In the genomic region with DNA sequence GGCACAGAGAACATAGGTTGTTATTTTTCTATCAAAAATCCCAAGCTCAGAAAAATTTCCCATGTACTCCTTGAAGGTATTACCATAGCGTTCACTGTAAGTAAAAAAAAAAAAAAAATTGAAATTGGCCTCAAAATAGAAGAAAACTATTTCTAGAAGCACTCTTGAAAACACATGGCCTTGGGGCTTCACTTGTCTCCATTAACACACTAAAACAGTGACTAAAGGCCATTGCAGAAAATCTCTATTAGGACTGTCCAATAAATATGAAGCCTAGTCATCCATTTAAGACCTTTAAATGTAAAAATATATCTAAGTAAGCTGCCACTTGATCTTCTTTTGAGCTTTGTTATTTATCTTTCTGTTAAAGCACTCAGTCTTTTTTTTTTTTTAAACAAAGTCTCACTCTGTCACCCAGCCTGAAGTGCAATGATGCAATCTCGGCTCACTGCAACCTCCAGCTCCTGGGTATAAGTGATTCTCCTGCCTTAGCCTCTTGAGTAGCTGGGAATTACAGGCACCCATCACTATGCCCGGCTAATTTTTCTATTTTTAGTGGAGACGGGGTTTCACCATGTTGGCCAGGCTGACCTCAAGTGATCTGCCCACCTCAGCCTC, we compare ENCODE assay signal across 22 cellular contexts. TPM values are rescaled to one million over a fixed set of nuclear protein-coding genes. Genes with fewer than 3 reads are reported as not detected.
"Had no signal": no experiment of that assay in that cellular context is flagged by ENCODE, and none has a peak within 500 bp of the region (broad histone marks: within the 10 kb centered on the region; RNA-seq: fewer than 3 reads in every experiment).

No MANE protein-coding gene starts in this region.

- H3K36me3 Mint-ChIP-seq: activated naive CD4-positive, alpha-beta T cell treated with anti-CD3 and anti-CD28 coated beads, Interleukin-2, amount 10 ng/mL, durations not matched to agents 7 days and 5 days had no signal

- H3K4me1 Mint-ChIP-seq: activated naive CD4-positive, alpha-beta T cell treated with anti-CD3 and anti-CD28 coated beads, Interleukin-2, amount 10 ng/mL, durations not matched to agents 7 days and 5 days had no signal

- DNase-seq: activated CD8-positive, alpha-beta memory T cell treated with anti-CD3 and anti-CD28 coated beads for 24 hours; activated CD8-positive, alpha-beta memory T cell treated with anti-CD3 and anti-CD28 coated beads, Interleukin-2, amount 50 U/mL, for 48 hours; activated effector memory CD4-positive, alpha-beta T cell treated with Interleukin-2 at 50 U/mL for 16 hours; activated naive CD4-positive, alpha-beta T cell treated with anti-CD3 and anti-CD28 coated beads, Interleukin-2, amount 10 ng/mL, durations not matched to agents 7 days and 5 days; activated naive CD8-positive, alpha-beta T cell treated with anti-CD3 and anti-CD28 coated beads, Interleukin-2, amount 50 U/mL, for 24 hours; activated T-cell treated with anti-CD3 and anti-CD28 coated beads, Interleukin-2, amount 50 U/mL, for 48 hours; aorta; effector CD4-positive, alpha-beta T cell; left colon; mammary epithelial cell; occipital lobe; posterior cingulate gyrus; stimulated activated CD4-positive, alpha-beta T cell treated with anti-CD3 and anti-CD28 coated beads, Interleukin-12 subunit alpha, Interleukin-12 subunit beta, amount 100 ng/mL, for 4 hours; stimulated activated CD4-positive, alpha-beta T cell treated with anti-CD3 and anti-CD28 coated beads, Interleukin-1b, Interleukin-23, amount 100 ng/mL, for 48 hours; stimulated activated naive CD4-positive, alpha-beta T cell treated with Interleukin-2 at 50 U/mL for 16 hours; T1000; tibial artery had no signal

- H3K27me3 Mint-ChIP-seq: activated naive CD4-positive, alpha-beta T cell treated with anti-CD3 and anti-CD28 coated beads, Interleukin-2, amount 10 ng/mL, durations not matched to agents 7 days and 5 days had no signal

- H3K27ac ChIP-seq: esophagus muscularis mucosa, tibial artery had no signal

- ATAC-seq: activated CD4-positive, CD25-positive, alpha-beta regulatory T cell treated with anti-CD3 and anti-CD28 coated beads, Interleukin-2, amount 50 U/mL, for 24 hours; activated naive CD8-positive, alpha-beta T cell treated with anti-CD3 and anti-CD28 coated beads, Interleukin-2, amount 50 U/mL, for 24 hours; left colon had no signal

- FAIRE-seq: urothelium cell line had no signal

- H3K4me3 ChIP-seq: esophagus muscularis mucosa, tibial artery had no signal

- H3K27ac Mint-ChIP-seq: activated naive CD4-positive, alpha-beta T cell treated with anti-CD3 and anti-CD28 coated beads, Interleukin-2, amount 10 ng/mL, durations not matched to agents 7 days and 5 days; activated naive CD8-positive, alpha-beta T cell treated with anti-CD3 and anti-CD28 coated beads, Interleukin-2, amount 50 U/mL, for 24 hours had no signal

- H3K36me3 ChIP-seq: tibial artery had no signal

- H3K4me1 ChIP-seq: esophagus muscularis mucosa, tibial artery had no signal

- H3K27me3 ChIP-seq: esophagus muscularis mucosa, tibial artery had no signal

- H3K4me3 Mint-ChIP-seq: activated naive CD4-positive, alpha-beta T cell treated with anti-CD3 and anti-CD28 coated beads, Interleukin-2, amount 10 ng/mL, durations not matched to agents 7 days and 5 days; activated naive CD8-positive, alpha-beta T cell treated with anti-CD3 and anti-CD28 coated beads, Interleukin-2, amount 50 U/mL, for 24 hours had no signal

- H3K9me3 Mint-ChIP-seq: activated naive CD4-positive, alpha-beta T cell treated with anti-CD3 and anti-CD28 coated beads, Interleukin-2, amount 10 ng/mL, durations not matched to agents 7 days and 5 days; activated naive CD8-positive, alpha-beta T cell treated with anti-CD3 and anti-CD28 coated beads, Interleukin-2, amount 50 U/mL, for 24 hours had no signal

- H3K9me3 ChIP-seq: esophagus muscularis mucosa, tibial artery had no signal

RNA-seq across cellular contexts. Expression of gene CCDC68, which starts 35.8 kb away (rescaled TPM):
- total RNA-seq: mononuclear cell; T-helper 1 cell treated with Interleukin-12 subunit alpha and Interleukin-12 subunit beta and Interleukin-4 antibody, amounts not matched to agents 30 ng/mL and 1 ng/mL, for 36 hours had no signal
